21 cellular contexts compared by ENCODE assay signal in genomic region chrX:12352922-12353321, GRCh38.
"Had no signal": no experiment of that assay in that cellular context is flagged by ENCODE, and none has a peak within 500 bp of the region (broad histone marks: within the 10 kb centered on the region; RNA-seq: fewer than 3 reads in every experiment).

No MANE protein-coding gene starts in this region.

- ATAC-seq: foreskin keratinocyte; left lobe of liver; natural killer cell treated with Interleukin-12 subunit alpha and Interleukin-12 subunit beta and Interleukin-15 and Interleukin-18, amount 100 ng/mL, for 72 hours; psoas muscle; sciatic nerve; stimulated activated memory B cell treated with anti-CD40 and anti-IgM and Interleukin-4, amounts not matched to agents 10 μg/mL and 1 μg/mL and 100 μg/mL, for 72 hours; upper lobe of right lung had no signal

- H3K36me3 Mint-ChIP-seq: mesothelial cell of epicardium; natural killer cell treated with Interleukin-12 subunit alpha and Interleukin-12 subunit beta and Interleukin-15 and Interleukin-18, amount 100 ng/mL, for 72 hours; stimulated activated memory B cell treated with anti-CD40 and anti-IgM and Interleukin-4, amounts not matched to agents 10 μg/mL and 1 μg/mL and 100 μg/mL, for 72 hours had no signal

- H3K9me3 Mint-ChIP-seq: stimulated activated memory B cell treated with anti-CD40 and anti-IgM and Interleukin-4, amounts not matched to agents 10 μg/mL and 1 μg/mL and 100 μg/mL, for 72 hours; stimulated activated naive CD8-positive, alpha-beta T cell treated with anti-CD3 and anti-CD28 coated beads, Interleukin-15, Interleukin-2, amounts not matched to agents 100 ng/mL and 50 ng/mL, for 24 hours had no signal

- H3K27me3 Mint-ChIP-seq: stimulated activated naive CD8-positive, alpha-beta T cell treated with anti-CD3 and anti-CD28 coated beads, Interleukin-15, Interleukin-2, amounts not matched to agents 100 ng/mL and 50 ng/mL, for 24 hours had no signal

- H3K27me3 ChIP-seq: foreskin keratinocyte, hepatocyte, tibial artery, upper lobe of right lung had no signal

- H3K27ac ChIP-seq: foreskin keratinocyte, hepatocyte, parathyroid adenoma, psoas muscle, spleen, tibial artery, upper lobe of right lung had no signal

- H3K27ac Mint-ChIP-seq: mesothelial cell of epicardium; natural killer cell treated with Interleukin-12 subunit alpha and Interleukin-12 subunit beta and Interleukin-15 and Interleukin-18, amount 100 ng/mL, for 72 hours; stimulated activated memory B cell treated with anti-CD40 and anti-IgM and Interleukin-4, amounts not matched to agents 10 μg/mL and 1 μg/mL and 100 μg/mL, for 72 hours; stimulated activated naive CD8-positive, alpha-beta T cell treated with anti-CD3 and anti-CD28 coated beads, Interleukin-15, Interleukin-2, amounts not matched to agents 100 ng/mL and 50 ng/mL, for 24 hours had no signal

- H3K9me3 ChIP-seq: psoas muscle, spleen, tibial artery, upper lobe of right lung had no signal

- H3K4me3 ChIP-seq: hepatocyte, psoas muscle, spleen, tibial artery, upper lobe of right lung had no signal

- DNase-seq: cerebellar nuclear complex; dermis blood vessel endothelial cell; erythroblast; foreskin keratinocyte; islet precursor cell; psoas muscle; retina; spleen; stimulated activated CD4-positive, alpha-beta T cell treated with anti-CD3 and anti-CD28 coated beads, Interleukin-15, amount 100 ng/mL, for 24 hours; stimulated activated CD4-positive, alpha-beta T cell treated with anti-CD3 and anti-CD28 coated beads, Interleukin-1b, Interleukin-23, amount 100 ng/mL, for 48 hours; stimulated activated CD4-positive, alpha-beta T cell treated with anti-CD3 and anti-CD28 coated beads, Interleukin-4, amount 100 ng/mL, for 24 hours; tibial artery; upper lobe of right lung had no signal

- H3K4me3 Mint-ChIP-seq: mesothelial cell of epicardium; natural killer cell treated with Interleukin-12 subunit alpha and Interleukin-12 subunit beta and Interleukin-15 and Interleukin-18, amount 100 ng/mL, for 72 hours; stimulated activated memory B cell treated with anti-CD40 and anti-IgM and Interleukin-4, amounts not matched to agents 10 μg/mL and 1 μg/mL and 100 μg/mL, for 72 hours; stimulated activated naive CD8-positive, alpha-beta T cell treated with anti-CD3 and anti-CD28 coated beads, Interleukin-15, Interleukin-2, amounts not matched to agents 100 ng/mL and 50 ng/mL, for 24 hours had no signal

- H3K4me1 Mint-ChIP-seq: mesothelial cell of epicardium had no signal

- H3K36me3 ChIP-seq: spleen, tibial artery, upper lobe of right lung had no signal

- H3K4me1 ChIP-seq: foreskin keratinocyte, parathyroid adenoma, psoas muscle, spleen, tibial artery, upper lobe of right lung had no signal
